8 cellular contexts compared by ENCODE assay signal in the genomic region with DNA sequence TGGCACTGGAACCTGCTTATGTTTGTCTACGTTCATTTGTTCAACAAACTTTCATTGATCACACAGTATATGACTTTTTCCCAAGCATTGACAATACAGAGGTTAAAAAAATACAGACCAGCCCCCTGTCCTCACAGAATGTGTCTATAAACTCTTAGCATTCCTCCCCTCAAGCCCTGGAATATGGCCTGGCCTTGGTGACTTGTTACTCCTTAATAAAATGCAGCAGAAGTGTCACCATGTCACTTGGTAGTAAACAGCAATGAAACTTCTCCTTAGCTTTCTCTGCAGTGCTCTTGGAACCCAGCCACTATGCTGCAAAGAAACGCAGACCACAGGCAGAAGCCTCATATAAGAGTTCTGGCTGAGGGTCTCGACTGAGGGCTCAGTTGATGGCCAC. TPM values are rescaled to one million over a fixed set of nuclear protein-coding genes. Genes with fewer than 3 reads are reported as not detected.
"Had no signal": no experiment of that assay in that cellular context is flagged by ENCODE, and none has a peak within 500 bp of the region (broad histone marks: within the 10 kb centered on the region; RNA-seq: fewer than 3 reads in every experiment).

No MANE protein-coding gene starts in this region.

- ATAC-seq: HCT116 had no signal

- H3K4me3 ChIP-seq: GM23248, HAP-1 had no signal

- H3K4me1 ChIP-seq: HAP-1 had no signal

- H3K27ac ChIP-seq: GM23248, HL-60 had no signal

- H3K9me3 ChIP-seq: HAP-1 had no signal

- H3K36me3 ChIP-seq: HAP-1 had no signal

- DNase-seq: GM23248, GOT3, H7, HFFc6 had no signal

RNA-seq across cellular contexts. Expression of gene SLC1A3, which starts 19.1 kb away (rescaled TPM):
- polyA plus RNA-seq: IgD-negative memory B cell had no signal
